Comparison of ENCODE assay signal across 1 cellular context in the genomic region with DNA sequence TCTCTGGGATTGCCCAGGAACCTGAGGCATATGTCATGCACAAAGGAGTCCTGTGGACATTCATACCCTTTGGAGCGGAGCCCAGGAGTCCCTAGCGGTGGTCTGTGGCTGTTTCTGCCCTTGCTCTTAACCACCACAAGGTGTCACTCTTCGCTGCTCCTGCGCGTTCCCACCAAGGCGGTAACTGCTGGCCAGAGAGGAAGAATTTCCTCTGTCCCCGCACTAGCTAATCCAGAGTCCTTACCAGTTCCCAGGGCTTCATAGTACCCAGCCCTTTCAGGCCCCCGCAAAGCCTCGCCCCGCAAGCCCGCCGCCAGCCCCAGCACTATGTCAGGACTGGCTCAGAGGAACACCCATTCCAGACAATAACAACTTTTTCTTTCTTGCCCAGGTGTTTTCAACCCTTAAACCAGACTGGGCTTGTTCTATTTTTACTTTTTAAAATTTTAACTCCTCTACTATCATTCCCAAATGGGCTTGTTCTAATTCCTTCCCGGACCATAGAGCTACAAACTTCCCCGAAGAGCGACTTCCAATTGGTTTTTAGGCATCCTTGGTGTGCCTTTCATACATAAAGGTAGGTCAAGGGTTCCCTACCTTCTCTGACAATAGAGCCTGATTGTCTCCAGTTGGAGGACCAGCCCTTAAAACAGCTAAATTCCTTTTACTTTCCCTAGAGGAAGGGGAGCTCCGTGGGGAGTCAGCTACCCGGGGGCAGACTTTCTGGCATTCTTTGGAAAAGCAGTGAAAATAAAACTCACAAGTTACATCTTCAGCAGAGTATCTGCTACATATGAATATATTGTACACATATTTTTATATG.
TF ChIP-seq lines count a peak whose summit lies in the region.

No MANE protein-coding gene starts in this region.

TF ChIP-seq in K562, 482 proteins besides CTCF, POLR2A, EP300 and RAD21 (continued from another document and continues in another):
- TF ChIP-seq, protein P1, sequence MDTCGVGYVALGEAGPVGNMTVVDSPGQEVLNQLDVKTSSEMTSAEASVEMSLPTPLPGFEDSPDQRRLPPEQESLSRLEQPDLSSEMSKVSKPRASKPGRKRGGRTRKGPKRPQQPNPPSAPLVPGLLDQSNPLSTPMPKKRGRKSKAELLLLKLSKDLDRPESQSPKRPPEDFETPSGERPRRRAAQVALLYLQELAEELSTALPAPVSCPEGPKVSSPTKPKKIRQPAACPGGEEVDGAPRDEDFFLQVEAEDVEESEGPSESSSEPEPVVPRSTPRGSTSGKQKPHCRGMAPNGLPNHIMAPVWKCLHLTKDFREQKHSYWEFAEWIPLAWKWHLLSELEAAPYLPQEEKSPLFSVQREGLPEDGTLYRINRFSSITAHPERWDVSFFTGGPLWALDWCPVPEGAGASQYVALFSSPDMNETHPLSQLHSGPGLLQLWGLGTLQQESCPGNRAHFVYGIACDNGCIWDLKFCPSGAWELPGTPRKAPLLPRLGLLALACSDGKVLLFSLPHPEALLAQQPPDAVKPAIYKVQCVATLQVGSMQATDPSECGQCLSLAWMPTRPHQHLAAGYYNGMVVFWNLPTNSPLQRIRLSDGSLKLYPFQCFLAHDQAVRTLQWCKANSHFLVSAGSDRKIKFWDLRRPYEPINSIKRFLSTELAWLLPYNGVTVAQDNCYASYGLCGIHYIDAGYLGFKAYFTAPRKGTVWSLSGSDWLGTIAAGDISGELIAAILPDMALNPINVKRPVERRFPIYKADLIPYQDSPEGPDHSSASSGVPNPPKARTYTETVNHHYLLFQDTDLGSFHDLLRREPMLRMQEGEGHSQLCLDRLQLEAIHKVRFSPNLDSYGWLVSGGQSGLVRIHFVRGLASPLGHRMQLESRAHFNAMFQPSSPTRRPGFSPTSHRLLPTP (IDR thresholded peaks at IDR 0.05; ENCODE audit: borderline replicate concordance, extremely low read depth, insufficient read length), result no peak
- TF ChIP-seq CBX1 (IDR thresholded peaks at IDR 0.05; ENCODE audit: low read depth) (no peak), ZNF316 (IDR thresholded peaks at IDR 0.05) (no peak), FOXJ3 (CRISPR knock-in tag; IDR thresholded peaks at IDR 0.05) (no peak), CHCHD3 (CRISPR knock-in tag; IDR thresholded peaks at IDR 0.05) (no peak), ZNF146 (CRISPR knock-in tag; IDR thresholded peaks at IDR 0.05; ENCODE audit: unreplicated experiment) (no peak), ZNF445 (CRISPR knock-in tag; IDR thresholded peaks at IDR 0.05; ENCODE audit: low read depth) (no peak), NR1H2 (CRISPR knock-in tag; IDR thresholded peaks at IDR 0.05) (no peak), ZNF551 (CRISPR knock-in tag; IDR thresholded peaks at IDR 0.05) (no peak), ZNF175 (CRISPR knock-in tag; IDR thresholded peaks at IDR 0.05; ENCODE audit: low read depth) (no peak), ETV5 (CRISPR knock-in tag; IDR thresholded peaks at IDR 0.05; ENCODE audit: low read depth) (no peak), ARNT (IDR thresholded peaks at IDR 0.05) (no peak), SLC30A9 (CRISPR knock-in tag; IDR thresholded peaks at IDR 0.05) (no peak), RBM25 (IDR thresholded peaks at IDR 0.05; ENCODE audit: low read depth, low read length, severe bottlenecking) (no peak), CBFA2T2 (conservative IDR thresholded peaks at IDR 0.05) (no peak), CREB1 (IDR thresholded peaks at IDR 0.05) (no peak; the same call in 1 of the 2 replicates), CREB1 (CRISPR knock-in tag; IDR thresholded peaks at IDR 0.05) (no peak), HNRNPH1 (optimal IDR thresholded peaks at IDR 0.05; ENCODE audit: low read depth, low read length) (no peak), CEBPG (CRISPR knock-in tag; IDR thresholded peaks at IDR 0.05) (no peak), CEBPG (tag; conservative IDR thresholded peaks at IDR 0.05 in 1 of 2, IDR thresholded peaks at IDR 0.05 in 1 of 2) (no peak), U2AF1 (optimal IDR thresholded peaks at IDR 0.05; ENCODE audit: low read depth, low read length) (no peak), HIVEP1 (CRISPR knock-in tag; IDR thresholded peaks at IDR 0.05) (no peak), NFXL1 (CRISPR knock-in tag; IDR thresholded peaks at IDR 0.05) (no peak), RHOXF2B (CRISPR knock-in tag; conservative IDR thresholded peaks at IDR 0.05) (no peak), MYBL2 (IDR thresholded peaks at IDR 0.05; ENCODE audit: low read depth) (no peak), MYBL2 (CRISPR knock-in tag; IDR thresholded peaks at IDR 0.05; ENCODE audit: borderline replicate concordance) (no peak), HDAC3 (IDR thresholded peaks at IDR 0.05; ENCODE audit: borderline replicate concordance, partially characterized antibody) (no peak), ZNF589 (CRISPR knock-in tag; IDR thresholded peaks at IDR 0.05; ENCODE audit: low read depth) (no peak), ATF1 (CRISPR knock-in tag; IDR thresholded peaks at IDR 0.05) (no peak), ATF1 (tag; IDR thresholded peaks at IDR 0.05) (no peak), RBM14 (IDR thresholded peaks at IDR 0.05; ENCODE audit: borderline replicate concordance, insufficient read depth, low read depth, low read length) (no peak)
- TF ChIP-seq, protein P2, sequence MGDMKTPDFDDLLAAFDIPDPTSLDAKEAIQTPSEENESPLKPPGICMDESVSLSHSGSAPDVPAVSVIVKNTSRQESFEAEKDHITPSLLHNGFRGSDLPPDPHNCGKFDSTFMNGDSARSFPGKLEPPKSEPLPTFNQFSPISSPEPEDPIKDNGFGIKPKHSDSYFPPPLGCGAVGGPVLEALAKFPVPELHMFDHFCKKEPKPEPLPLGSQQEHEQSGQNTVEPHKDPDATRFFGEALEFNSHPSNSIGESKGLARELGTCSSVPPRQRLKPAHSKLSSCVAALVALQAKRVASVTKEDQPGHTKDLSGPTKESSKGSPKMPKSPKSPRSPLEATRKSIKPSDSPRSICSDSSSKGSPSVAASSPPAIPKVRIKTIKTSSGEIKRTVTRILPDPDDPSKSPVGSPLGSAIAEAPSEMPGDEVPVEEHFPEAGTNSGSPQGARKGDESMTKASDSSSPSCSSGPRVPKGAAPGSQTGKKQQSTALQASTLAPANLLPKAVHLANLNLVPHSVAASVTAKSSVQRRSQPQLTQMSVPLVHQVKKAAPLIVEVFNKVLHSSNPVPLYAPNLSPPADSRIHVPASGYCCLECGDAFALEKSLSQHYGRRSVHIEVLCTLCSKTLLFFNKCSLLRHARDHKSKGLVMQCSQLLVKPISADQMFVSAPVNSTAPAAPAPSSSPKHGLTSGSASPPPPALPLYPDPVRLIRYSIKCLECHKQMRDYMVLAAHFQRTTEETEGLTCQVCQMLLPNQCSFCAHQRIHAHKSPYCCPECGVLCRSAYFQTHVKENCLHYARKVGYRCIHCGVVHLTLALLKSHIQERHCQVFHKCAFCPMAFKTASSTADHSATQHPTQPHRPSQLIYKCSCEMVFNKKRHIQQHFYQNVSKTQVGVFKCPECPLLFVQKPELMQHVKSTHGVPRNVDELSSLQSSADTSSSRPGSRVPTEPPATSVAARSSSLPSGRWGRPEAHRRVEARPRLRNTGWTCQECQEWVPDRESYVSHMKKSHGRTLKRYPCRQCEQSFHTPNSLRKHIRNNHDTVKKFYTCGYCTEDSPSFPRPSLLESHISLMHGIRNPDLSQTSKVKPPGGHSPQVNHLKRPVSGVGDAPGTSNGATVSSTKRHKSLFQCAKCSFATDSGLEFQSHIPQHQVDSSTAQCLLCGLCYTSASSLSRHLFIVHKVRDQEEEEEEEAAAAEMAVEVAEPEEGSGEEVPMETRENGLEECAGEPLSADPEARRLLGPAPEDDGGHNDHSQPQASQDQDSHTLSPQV (IDR thresholded peaks at IDR 0.05), result peak; percentile 35; the same call in 1 of the 2 replicates
- TF ChIP-seq, protein P3, sequence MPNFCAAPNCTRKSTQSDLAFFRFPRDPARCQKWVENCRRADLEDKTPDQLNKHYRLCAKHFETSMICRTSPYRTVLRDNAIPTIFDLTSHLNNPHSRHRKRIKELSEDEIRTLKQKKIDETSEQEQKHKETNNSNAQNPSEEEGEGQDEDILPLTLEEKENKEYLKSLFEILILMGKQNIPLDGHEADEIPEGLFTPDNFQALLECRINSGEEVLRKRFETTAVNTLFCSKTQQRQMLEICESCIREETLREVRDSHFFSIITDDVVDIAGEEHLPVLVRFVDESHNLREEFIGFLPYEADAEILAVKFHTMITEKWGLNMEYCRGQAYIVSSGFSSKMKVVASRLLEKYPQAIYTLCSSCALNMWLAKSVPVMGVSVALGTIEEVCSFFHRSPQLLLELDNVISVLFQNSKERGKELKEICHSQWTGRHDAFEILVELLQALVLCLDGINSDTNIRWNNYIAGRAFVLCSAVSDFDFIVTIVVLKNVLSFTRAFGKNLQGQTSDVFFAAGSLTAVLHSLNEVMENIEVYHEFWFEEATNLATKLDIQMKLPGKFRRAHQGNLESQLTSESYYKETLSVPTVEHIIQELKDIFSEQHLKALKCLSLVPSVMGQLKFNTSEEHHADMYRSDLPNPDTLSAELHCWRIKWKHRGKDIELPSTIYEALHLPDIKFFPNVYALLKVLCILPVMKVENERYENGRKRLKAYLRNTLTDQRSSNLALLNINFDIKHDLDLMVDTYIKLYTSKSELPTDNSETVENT (CRISPR knock-in tag; IDR thresholded peaks at IDR 0.05), result no peak
- TF ChIP-seq, protein P4, sequence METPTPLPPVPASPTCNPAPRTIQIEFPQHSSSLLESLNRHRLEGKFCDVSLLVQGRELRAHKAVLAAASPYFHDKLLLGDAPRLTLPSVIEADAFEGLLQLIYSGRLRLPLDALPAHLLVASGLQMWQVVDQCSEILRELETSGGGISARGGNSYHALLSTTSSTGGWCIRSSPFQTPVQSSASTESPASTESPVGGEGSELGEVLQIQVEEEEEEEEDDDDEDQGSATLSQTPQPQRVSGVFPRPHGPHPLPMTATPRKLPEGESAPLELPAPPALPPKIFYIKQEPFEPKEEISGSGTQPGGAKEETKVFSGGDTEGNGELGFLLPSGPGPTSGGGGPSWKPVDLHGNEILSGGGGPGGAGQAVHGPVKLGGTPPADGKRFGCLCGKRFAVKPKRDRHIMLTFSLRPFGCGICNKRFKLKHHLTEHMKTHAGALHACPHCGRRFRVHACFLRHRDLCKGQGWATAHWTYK (CRISPR knock-in tag; IDR thresholded peaks at IDR 0.05), result no peak
- TF ChIP-seq, protein P5, sequence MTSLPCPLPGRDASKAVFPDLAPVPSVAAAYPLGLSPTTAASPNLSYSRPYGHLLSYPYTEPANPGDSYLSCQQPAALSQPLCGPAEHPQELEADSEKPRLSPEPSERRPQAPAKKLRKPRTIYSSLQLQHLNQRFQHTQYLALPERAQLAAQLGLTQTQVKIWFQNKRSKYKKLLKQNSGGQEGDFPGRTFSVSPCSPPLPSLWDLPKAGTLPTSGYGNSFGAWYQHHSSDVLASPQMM (CRISPR knock-in tag; IDR thresholded peaks at IDR 0.05), result no peak
- TF ChIP-seq, protein P6, sequence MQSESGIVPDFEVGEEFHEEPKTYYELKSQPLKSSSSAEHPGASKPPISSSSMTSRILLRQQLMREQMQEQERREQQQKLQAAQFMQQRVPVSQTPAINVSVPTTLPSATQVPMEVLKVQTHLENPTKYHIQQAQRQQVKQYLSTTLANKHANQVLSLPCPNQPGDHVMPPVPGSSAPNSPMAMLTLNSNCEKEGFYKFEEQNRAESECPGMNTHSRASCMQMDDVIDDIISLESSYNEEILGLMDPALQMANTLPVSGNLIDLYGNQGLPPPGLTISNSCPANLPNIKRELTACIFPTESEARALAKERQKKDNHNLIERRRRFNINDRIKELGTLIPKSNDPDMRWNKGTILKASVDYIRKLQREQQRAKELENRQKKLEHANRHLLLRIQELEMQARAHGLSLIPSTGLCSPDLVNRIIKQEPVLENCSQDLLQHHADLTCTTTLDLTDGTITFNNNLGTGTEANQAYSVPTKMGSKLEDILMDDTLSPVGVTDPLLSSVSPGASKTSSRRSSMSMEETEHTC (IDR thresholded peaks at IDR 0.05), result no peak
- TF ChIP-seq, protein P7, sequence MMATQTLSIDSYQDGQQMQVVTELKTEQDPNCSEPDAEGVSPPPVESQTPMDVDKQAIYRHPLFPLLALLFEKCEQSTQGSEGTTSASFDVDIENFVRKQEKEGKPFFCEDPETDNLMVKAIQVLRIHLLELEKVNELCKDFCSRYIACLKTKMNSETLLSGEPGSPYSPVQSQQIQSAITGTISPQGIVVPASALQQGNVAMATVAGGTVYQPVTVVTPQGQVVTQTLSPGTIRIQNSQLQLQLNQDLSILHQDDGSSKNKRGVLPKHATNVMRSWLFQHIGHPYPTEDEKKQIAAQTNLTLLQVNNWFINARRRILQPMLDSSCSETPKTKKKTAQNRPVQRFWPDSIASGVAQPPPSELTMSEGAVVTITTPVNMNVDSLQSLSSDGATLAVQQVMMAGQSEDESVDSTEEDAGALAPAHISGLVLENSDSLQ (IDR thresholded peaks at IDR 0.05), result no peak
- TF ChIP-seq, protein P8, sequence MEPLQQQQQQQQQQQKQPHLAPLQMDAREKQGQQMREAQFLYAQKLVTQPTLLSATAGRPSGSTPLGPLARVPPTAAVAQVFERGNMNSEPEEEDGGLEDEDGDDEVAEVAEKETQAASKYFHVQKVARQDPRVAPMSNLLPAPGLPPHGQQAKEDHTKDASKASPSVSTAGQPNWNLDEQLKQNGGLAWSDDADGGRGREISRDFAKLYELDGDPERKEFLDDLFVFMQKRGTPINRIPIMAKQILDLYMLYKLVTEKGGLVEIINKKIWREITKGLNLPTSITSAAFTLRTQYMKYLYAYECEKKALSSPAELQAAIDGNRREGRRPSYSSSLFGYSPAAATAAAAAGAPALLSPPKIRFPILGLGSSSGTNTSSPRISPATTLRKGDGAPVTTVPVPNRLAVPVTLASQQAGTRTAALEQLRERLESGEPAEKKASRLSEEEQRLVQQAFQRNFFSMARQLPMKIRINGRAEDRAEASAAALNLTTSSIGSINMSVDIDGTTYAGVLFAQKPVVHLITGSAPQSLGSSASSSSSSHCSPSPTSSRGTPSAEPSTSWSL (CRISPR knock-in tag; IDR thresholded peaks at IDR 0.05; ENCODE audit: borderline replicate concordance), result no peak
- TF ChIP-seq, protein P9, sequence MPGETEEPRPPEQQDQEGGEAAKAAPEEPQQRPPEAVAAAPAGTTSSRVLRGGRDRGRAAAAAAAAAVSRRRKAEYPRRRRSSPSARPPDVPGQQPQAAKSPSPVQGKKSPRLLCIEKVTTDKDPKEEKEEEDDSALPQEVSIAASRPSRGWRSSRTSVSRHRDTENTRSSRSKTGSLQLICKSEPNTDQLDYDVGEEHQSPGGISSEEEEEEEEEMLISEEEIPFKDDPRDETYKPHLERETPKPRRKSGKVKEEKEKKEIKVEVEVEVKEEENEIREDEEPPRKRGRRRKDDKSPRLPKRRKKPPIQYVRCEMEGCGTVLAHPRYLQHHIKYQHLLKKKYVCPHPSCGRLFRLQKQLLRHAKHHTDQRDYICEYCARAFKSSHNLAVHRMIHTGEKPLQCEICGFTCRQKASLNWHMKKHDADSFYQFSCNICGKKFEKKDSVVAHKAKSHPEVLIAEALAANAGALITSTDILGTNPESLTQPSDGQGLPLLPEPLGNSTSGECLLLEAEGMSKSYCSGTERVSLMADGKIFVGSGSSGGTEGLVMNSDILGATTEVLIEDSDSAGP (CRISPR knock-in tag; IDR thresholded peaks at IDR 0.05), result no peak
